ENCODE assay signal across 29 cellular contexts in genomic region chr2:39484206-39484605, GRCh38. TPM values are rescaled to one million over a fixed set of nuclear protein-coding genes. Genes with fewer than 3 reads are reported as not detected.
DNase-seq lines count a peak whose midpoint lies in the region; ATAC-seq lines count a peak whose summit lies in the region.
"Had no signal": no experiment of that assay in that cellular context is flagged by ENCODE, and none has a peak within 500 bp of the region (broad histone marks: within the 10 kb centered on the region; RNA-seq: fewer than 3 reads in every experiment).

No MANE protein-coding gene starts in this region.

- no peaks in the 10 kb centered on the region for H3K27me3 ChIP-seq in adipocyte (replicated peaks; ENCODE audit: control insufficient read depth, insufficient read depth, low read length)
- H3K27me3 ChIP-seq in iPS-20b (ENCODE audit: insufficient read depth, low read length) = no peaks in the 10 kb centered on the region

- H3K9ac ChIP-seq in adipocyte (ENCODE audit: low read length) (no peak overlapping the region), iPS-20b (ENCODE audit: low read depth, low read length) (no peak overlapping the region)
- H3K9ac ChIP-seq: parathyroid adenoma had no signal

- H3K27me3 Mint-ChIP-seq in stimulated activated memory B cell treated with anti-CD40 and anti-IgM and Interleukin-4, amounts not matched to agents 10 μg/mL and 1 μg/mL and 100 μg/mL, for 72 hours = peaks cover 21% of the 10 kb centered on the region

- no peaks in the 10 kb centered on the region for H3K9me3 Mint-ChIP-seq in stimulated activated memory B cell treated with anti-CD40 and anti-IgM and Interleukin-4, amounts not matched to agents 10 μg/mL and 1 μg/mL and 100 μg/mL, for 72 hours
- no peaks in the 10 kb centered on the region for H3K9me3 Mint-ChIP-seq in stimulated activated effector memory CD8-positive, alpha-beta T cell treated with anti-CD3 and anti-CD28 coated beads, Interleukin-12 subunit alpha, Interleukin-12 subunit beta, amount 100 ng/mL, for 72 hours
- H3K9me3 Mint-ChIP-seq: activated naive CD4-positive, alpha-beta T cell treated with anti-CD3 and anti-CD28 coated beads, Interleukin-2, amount 50 U/mL, for 72 hours; CD8-positive, alpha-beta T cell had no signal

- H3K36me3 Mint-ChIP-seq in stimulated activated memory B cell treated with anti-CD40 and anti-IgM and Interleukin-4, amounts not matched to agents 10 μg/mL and 1 μg/mL and 100 μg/mL, for 72 hours = no peaks in the 10 kb centered on the region
- H3K36me3 Mint-ChIP-seq in stimulated activated effector memory CD8-positive, alpha-beta T cell treated with anti-CD3 and anti-CD28 coated beads, Interleukin-12 subunit alpha, Interleukin-12 subunit beta, amount 100 ng/mL, for 72 hours = no peaks in the 10 kb centered on the region
- H3K36me3 Mint-ChIP-seq: CD8-positive, alpha-beta T cell had no signal

- peak overlapping the region; percentile 31 for H3K4me3 ChIP-seq in adipocyte (ENCODE audit: low read length)
- H3K4me3 ChIP-seq in iPS-20b (ENCODE audit: low read length) = no peak overlapping the region
- H3K4me3 ChIP-seq: lung had no signal

- no peak overlapping the region for H3K4me3 Mint-ChIP-seq in stimulated activated memory B cell treated with anti-CD40 and anti-IgM and Interleukin-4, amounts not matched to agents 10 μg/mL and 1 μg/mL and 100 μg/mL, for 72 hours
- H3K4me3 Mint-ChIP-seq in stimulated activated effector memory CD8-positive, alpha-beta T cell treated with anti-CD3 and anti-CD28 coated beads, Interleukin-12 subunit alpha, Interleukin-12 subunit beta, amount 100 ng/mL, for 72 hours = no peak overlapping the region
- H3K4me3 Mint-ChIP-seq: CD8-positive, alpha-beta T cell had no signal

- peak overlapping the region; percentile 33 for H3K27ac ChIP-seq in iPS-20b (ENCODE audit: low read length)
- H3K27ac ChIP-seq: epithelial cell of prostate, parathyroid adenoma, VCaP had no signal

- H3K4me1 ChIP-seq in adipocyte (ENCODE audit: control insufficient read depth, insufficient read depth, low read length) (peaks cover 50% of the 10 kb centered on the region), iPS-20b (ENCODE audit: insufficient read depth, low read length) (peaks cover 46% of the 10 kb centered on the region; the same call in 1 of the 2 replicates)
- H3K4me1 ChIP-seq: parathyroid adenoma had no signal

- H3K36me3 ChIP-seq in adipocyte (ENCODE audit: control insufficient read depth, insufficient read depth, low read length, severe bottlenecking) (no peaks in the 10 kb centered on the region), iPS-20b (ENCODE audit: insufficient read depth, low read depth, low read length) (no peaks in the 10 kb centered on the region)

- peaks cover 11% of the 10 kb centered on the region for H3K4me1 Mint-ChIP-seq in stimulated activated memory B cell treated with anti-CD40 and anti-IgM and Interleukin-4, amounts not matched to agents 10 μg/mL and 1 μg/mL and 100 μg/mL, for 72 hours
- H3K4me1 Mint-ChIP-seq in stimulated activated effector memory CD8-positive, alpha-beta T cell treated with anti-CD3 and anti-CD28 coated beads, Interleukin-12 subunit alpha, Interleukin-12 subunit beta, amount 100 ng/mL, for 72 hours = no peaks in the 10 kb centered on the region

- no peaks in the 10 kb centered on the region for H3K9me3 ChIP-seq in adipocyte (ENCODE audit: control insufficient read depth, low read length)
- no peaks in the 10 kb centered on the region for H3K9me3 ChIP-seq in iPS-20b (ENCODE audit: insufficient read depth, low read depth, low read length)

- intact Hi-C loops in left cardiac atrium (cut with DNase I) = no loop called here
- intact Hi-C loops in cardiac septum (cut with DNase I) = no loop called here

- peak; percentile 37 for DNase-seq in left cardiac atrium
- DNase-seq in cardiac septum (ENCODE audit: low spot score) = no peak
- no peak for DNase-seq in adipocyte (ENCODE audit: low read depth)
- DNase-seq in stimulated activated effector memory CD8-positive, alpha-beta T cell treated with anti-CD3 and anti-CD28 coated beads, Interleukin-12 subunit alpha, Interleukin-12 subunit beta, amount 100 ng/mL, for 72 hours (ENCODE audit: low spot score in 2 of 2) = no peak
- no peak for DNase-seq in DMS53 treated with DMSO at 0.1 percent for 48 hours (lab: John Stamatoyannopoulos, UW; ENCODE audit: unreplicated experiment)
- no peak for DNase-seq in stimulated activated CD4-positive, alpha-beta T cell treated with anti-CD3 and anti-CD28 coated beads, Interleukin-4, amount 100 ng/mL, for 1 hour
- DNase-seq: activated CD4-positive, alpha-beta T cell treated with anti-CD3 and anti-CD28 coated beads for 48 hours; activated effector memory CD4-positive, alpha-beta T cell treated with Interleukin-2 at 50 U/mL for 16 hours; activated T-cell treated with anti-CD3 and anti-CD28 coated beads, Interleukin-2, amount 50 U/mL, for 1 hour; CD8-positive, alpha-beta T cell; DMS153; effector CD4-positive, alpha-beta T cell; HCEC 1CT; islet precursor cell; NCI-H1436; NCI-H2081; NCI-H2227 treated with DMSO at 0.1 percent for 48 hours; NCI-H526; SHP77 treated with DMSO at 0.1 percent for 48 hours; small intestine; stimulated activated naive CD8-positive, alpha-beta T cell treated with anti-CD3 and anti-CD28 coated beads, Interleukin-15, Interleukin-2, amounts not matched to agents 100 U/mL and 50 U/mL, for 24 hours had no signal

- no peak for ATAC-seq in left cardiac atrium
- no peak for ATAC-seq in stimulated activated memory B cell treated with anti-CD40 and anti-IgM and Interleukin-4, amounts not matched to agents 10 μg/mL and 1 μg/mL and 100 μg/mL, for 72 hours
- no peak for ATAC-seq in stimulated activated effector memory CD8-positive, alpha-beta T cell treated with anti-CD3 and anti-CD28 coated beads, Interleukin-12 subunit alpha, Interleukin-12 subunit beta, amount 100 ng/mL, for 72 hours
- ATAC-seq: activated naive CD4-positive, alpha-beta T cell treated with anti-CD3 and anti-CD28 coated beads, Interleukin-2, amount 50 U/mL, for 72 hours; CD8-positive, alpha-beta T cell; Panc1; stimulated activated naive CD8-positive, alpha-beta T cell treated with anti-CD3 and anti-CD28 coated beads, Interleukin-15, Interleukin-2, amounts not matched to agents 100 U/mL and 50 U/mL, for 24 hours had no signal

- H3K27ac Mint-ChIP-seq in stimulated activated memory B cell treated with anti-CD40 and anti-IgM and Interleukin-4, amounts not matched to agents 10 μg/mL and 1 μg/mL and 100 μg/mL, for 72 hours = peak overlapping the region; percentile 30
- no peak overlapping the region for H3K27ac Mint-ChIP-seq in stimulated activated effector memory CD8-positive, alpha-beta T cell treated with anti-CD3 and anti-CD28 coated beads, Interleukin-12 subunit alpha, Interleukin-12 subunit beta, amount 100 ng/mL, for 72 hours
- H3K27ac Mint-ChIP-seq: activated naive CD4-positive, alpha-beta T cell treated with anti-CD3 and anti-CD28 coated beads, Interleukin-2, amount 50 U/mL, for 72 hours; CD8-positive, alpha-beta T cell had no signal

RNA-seq across cellular contexts. Expression of gene MAP4K3, which starts 47.1 kb away (rescaled TPM):
- total RNA-seq in left cardiac atrium (10 to 100 TPM; 28.0 to 31.2 TPM), cardiac septum (40.0 TPM)
